Comparison of ENCODE assay signal across 1 cellular context in genomic region chr2:101753207-101753616, GRCh38.
TF ChIP-seq lines count a peak whose summit lies in the region.

No MANE protein-coding gene starts in this region.

TF ChIP-seq in HepG2, 621 proteins besides CTCF, POLR2A, EP300 and RAD21 (continued from another document and continues in another):
- TF ChIP-seq MTERF4 (CRISPR knock-in tag; IDR thresholded peaks at IDR 0.05): no peak
- no peak for TF ChIP-seq BCL3 (CRISPR knock-in tag; IDR thresholded peaks at IDR 0.05)
- TF ChIP-seq TBX2 (CRISPR knock-in tag; IDR thresholded peaks at IDR 0.05; ENCODE audit: borderline replicate concordance): no peak
- TF ChIP-seq TFDP1 (CRISPR knock-in tag; IDR thresholded peaks at IDR 0.05; ENCODE audit: borderline replicate concordance): no peak
- TF ChIP-seq SP5 (CRISPR knock-in tag; IDR thresholded peaks at IDR 0.05; ENCODE audit: borderline replicate concordance, low read depth): peak; percentile 23; the same call in 1 of the 2 replicates
- TF ChIP-seq RCOR2 (CRISPR knock-in tag; IDR thresholded peaks at IDR 0.05): peak; percentile 45; the same call in 1 of the 2 replicates
- 0 out of 2 replicates have a peak, but pooled peaks have one; percentile 15 for TF ChIP-seq NR2F6 (IDR thresholded peaks at IDR 0.05)
- TF ChIP-seq NR2F6 (CRISPR knock-in tag; IDR thresholded peaks at IDR 0.05): 0 out of 2 replicates have a peak, but pooled peaks have one; percentile 26
- TF ChIP-seq TFE3 (CRISPR knock-in tag; IDR thresholded peaks at IDR 0.05): 0 out of 2 replicates have a peak, but pooled peaks have one; percentile 41
- no peak for TF ChIP-seq ZNF563 (CRISPR knock-in tag; IDR thresholded peaks at IDR 0.05)
- no peak for TF ChIP-seq ZFYVE20 (CRISPR knock-in tag; IDR thresholded peaks at IDR 0.05; ENCODE audit: borderline replicate concordance, low read depth)
- TF ChIP-seq FOXO1 (CRISPR knock-in tag; IDR thresholded peaks at IDR 0.05): peak; percentile 19; the same call in 1 of the 2 replicates
- no peak for TF ChIP-seq EZH2 (conservative IDR thresholded peaks at IDR 0.05; ENCODE audit: low read depth, low read length)
- TF ChIP-seq ZNF382 (CRISPR knock-in tag; IDR thresholded peaks at IDR 0.05; ENCODE audit: borderline replicate concordance): no peak
- TF ChIP-seq SMAD1 (CRISPR knock-in tag; IDR thresholded peaks at IDR 0.05; ENCODE audit: borderline replicate concordance, low read depth): no peak
- TF ChIP-seq FOXO4 (CRISPR knock-in tag; conservative IDR thresholded peaks at IDR 0.05): 0 out of 2 replicates have a peak, but pooled peaks have one; percentile 36
- TF ChIP-seq SNRNP70 (IDR thresholded peaks at IDR 0.05; ENCODE audit: low read depth, low read length): no peak
- no peak for TF ChIP-seq SOX6 (IDR thresholded peaks at IDR 0.05)
- peak; percentile 75 for TF ChIP-seq SOX6 (CRISPR knock-in tag; IDR thresholded peaks at IDR 0.05)
- TF ChIP-seq HINFP (CRISPR knock-in tag; IDR thresholded peaks at IDR 0.05; ENCODE audit: low read depth): no peak
- peak; percentile 83 for TF ChIP-seq ISL2 (CRISPR knock-in tag; IDR thresholded peaks at IDR 0.05)
- TF ChIP-seq HMG20B (CRISPR knock-in tag; conservative IDR thresholded peaks at IDR 0.05): peak; percentile 84
- TF ChIP-seq HNF1A (IDR thresholded peaks at IDR 0.05; ENCODE audit: low read depth): peak; percentile 62; the same call in 1 of the 2 replicates
- TF ChIP-seq HNF1A (CRISPR knock-in tag; IDR thresholded peaks at IDR 0.05; ENCODE audit: borderline replicate concordance): peak; percentile 62; the same call in 1 of the 2 replicates
- no peak for TF ChIP-seq ZNF329 (CRISPR knock-in tag; IDR thresholded peaks at IDR 0.05; ENCODE audit: low read depth)
- TF ChIP-seq TCF7 (IDR thresholded peaks at IDR 0.05; ENCODE audit: low read depth): peak; percentile 62; the same call in 1 of the 2 replicates
- TF ChIP-seq SCMH1 (CRISPR knock-in tag; IDR thresholded peaks at IDR 0.05; ENCODE audit: borderline replicate concordance): no peak
- TF ChIP-seq MAFG (CRISPR knock-in tag; IDR thresholded peaks at IDR 0.05): no peak
- TF ChIP-seq GRHL1 (CRISPR knock-in tag; conservative IDR thresholded peaks at IDR 0.05): no peak
- TF ChIP-seq THAP9 (CRISPR knock-in tag; IDR thresholded peaks at IDR 0.05; ENCODE audit: borderline replicate concordance): no peak
- peak; percentile 57 for TF ChIP-seq CREM (IDR thresholded peaks at IDR 0.05)
- TF ChIP-seq CREM (CRISPR knock-in tag; IDR thresholded peaks at IDR 0.05): no peak
- TF ChIP-seq ZNF598 (CRISPR knock-in tag; IDR thresholded peaks at IDR 0.05; ENCODE audit: borderline replicate concordance): no peak
- no peak for TF ChIP-seq SRSF4 (IDR thresholded peaks at IDR 0.05; ENCODE audit: low read depth, low read length, poor library complexity, severe bottlenecking)
- peak; percentile 22; the same call in 1 of the 2 replicates for TF ChIP-seq IRF2 (CRISPR knock-in tag; IDR thresholded peaks at IDR 0.05)
- TF ChIP-seq STAT6 (CRISPR knock-in tag; IDR thresholded peaks at IDR 0.05; ENCODE audit: borderline replicate concordance): no peak
